Comparison of ENCODE assay signal across 23 cellular contexts in the genomic region with DNA sequence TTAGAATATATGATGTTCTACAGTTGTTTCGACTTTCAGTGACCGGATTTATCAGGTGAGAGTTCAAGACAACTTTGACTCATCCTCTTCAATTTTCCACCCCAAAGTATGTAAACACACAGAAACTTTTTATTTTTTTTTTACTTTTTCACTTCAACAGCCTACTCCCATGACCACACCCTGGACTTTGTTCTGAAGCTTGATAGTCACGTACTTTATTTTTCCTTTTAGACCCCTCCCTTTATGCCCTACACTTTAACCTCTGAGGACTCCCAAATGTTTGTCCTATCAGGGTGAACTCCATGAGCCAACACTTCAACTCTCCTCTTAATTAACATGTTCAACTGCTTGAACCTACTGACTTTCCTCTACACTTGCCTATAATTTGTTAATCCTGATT. TPM values are rescaled to one million over a fixed set of nuclear protein-coding genes. Genes with fewer than 3 reads are reported as not detected.
A peak's percentile ranks its signal among the peaks of the same experiment; 100 is the strongest.
DNase-seq lines count a peak whose midpoint lies in the region; ATAC-seq, FAIRE-seq and TF ChIP-seq lines count a peak whose summit lies in the region.
"Had no signal": no experiment of that assay in that cellular context is flagged by ENCODE, and none has a peak within 500 bp of the region (broad histone marks: within the 10 kb centered on the region; RNA-seq: fewer than 3 reads in every experiment).

No MANE protein-coding gene starts in this region.

- peaks cover 0 to 6% (median 0%) of the 10 kb centered on the region in 3 experiments for H3K36me3 ChIP-seq in naive thymus-derived CD4-positive, alpha-beta T cell (ENCODE audit: control insufficient read depth in 2 of 3, insufficient read depth in 3 of 3, low read length in 3 of 3)
- H3K36me3 ChIP-seq: BE2C had no signal

- H3K4me1 ChIP-seq in A549: peaks cover 23% of the 10 kb centered on the region
- H3K4me1 ChIP-seq in naive thymus-derived CD4-positive, alpha-beta T cell (ENCODE audit: control insufficient read depth in 2 of 2, insufficient read depth in 2 of 2, low read length in 2 of 2): peaks cover 12 to 18% of the 10 kb centered on the region in 2 donors
- H3K4me1 ChIP-seq: BE2C had no signal

- POLR2A ChIA-PET in A549 (lab: Yijun Ruan, JAX) (no interaction called here), WTC11 (lab: Charles Lee) (no interaction called here)
- POLR2A ChIA-PET in naive thymus-derived CD4-positive, alpha-beta T cell (lab: Charles Lee): no interaction called here

- TF ChIP-seq POLR2A in A549 (IDR thresholded peaks at IDR 0.05; ENCODE audit: low read length): no peak

- no peak for DNase-seq in T-helper 2 cell treated with Interferon-gamma antibody and Interleukin-4, amounts not matched to agents 5 μg/mL and 100 μg/mL, for 36 hours (ENCODE audit: low spot score)
- DNase-seq in T-helper 2 cell (no peak), A549 (ENCODE audit: low read depth in 1 of 2, low spot score in 1 of 2) (peak in 1 of 2 experiments; percentile 5), WTC11 (ENCODE audit: low spot score) (no peak), EL (no peak)
- DNase-seq in naive thymus-derived CD4-positive, alpha-beta T cell: no peak
- DNase-seq: 8988T; BE2C; CD4-positive, CD25-positive, alpha-beta regulatory T cell; DMS79; KG1; MV-4-11; NCI-H1417; NCI-H1930; NCI-H226; NCI-H524; NCI-H82; RPMI8226; SHP77 treated with DMSO at 0.1 percent for 48 hours had no signal

- H3K9me3 ChIP-seq in A549: no peaks in the 10 kb centered on the region
- no peaks in the 10 kb centered on the region for H3K9me3 ChIP-seq in naive thymus-derived CD4-positive, alpha-beta T cell (ENCODE audit: control insufficient read depth in 2 of 3, low read length in 3 of 3)
- H3K9me3 ChIP-seq: BE2C had no signal

- H3K4me1 Mint-ChIP-seq in T-helper 2 cell treated with Interferon-gamma antibody and Interleukin-4, amounts not matched to agents 5 μg/mL and 100 μg/mL, for 36 hours (ENCODE audit: low read depth): peaks cover 35% of the 10 kb centered on the region
- peaks cover 27% of the 10 kb centered on the region for H3K4me1 Mint-ChIP-seq in WTC11
- H3K4me1 Mint-ChIP-seq in naive thymus-derived CD4-positive, alpha-beta T cell: peaks cover 19 to 48% (median 40%) of the 10 kb centered on the region in 7 donors

- H3K27me3 ChIP-seq in naive thymus-derived CD4-positive, alpha-beta T cell (ENCODE audit: control insufficient read depth in 2 of 2, insufficient read depth in 2 of 2, low read length in 2 of 2): no peaks in the 10 kb centered on the region
- H3K27me3 ChIP-seq: BE2C had no signal

- CTCF ChIA-PET in A549 (lab: Yijun Ruan, JAX) (no interaction called here), WTC11 (lab: Charles Lee) (no interaction called here)
- CTCF ChIA-PET in naive thymus-derived CD4-positive, alpha-beta T cell (lab: Charles Lee): interaction anchor here (0.7 kb wide), 1 partner anchor 136 kb away, joined by 3 read pairs; no protein-coding TSS in a partner anchor

- peak overlapping the region; percentile 35; the same call in 2 of the 3 replicates for H3K4me2 ChIP-seq in A549

- H3K27ac ChIP-seq in A549: no peak overlapping the region
- no peak overlapping the region for H3K27ac ChIP-seq in naive thymus-derived CD4-positive, alpha-beta T cell (ENCODE audit: low read depth, low read length)

- no peak for TF ChIP-seq RAD21 in A549 (conservative IDR thresholded peaks at IDR 0.05 in 1 of 2, IDR thresholded peaks at IDR 0.05 in 1 of 2)

- ATAC-seq in A549 (no peak), WTC11 (no peak), HG03565 (IDR thresholded peaks at IDR 0.05; ENCODE audit: unreplicated experiment) (no peak), HG03457 (IDR thresholded peaks at IDR 0.05; ENCODE audit: unreplicated experiment) (no peak)
- ATAC-seq in naive thymus-derived CD4-positive, alpha-beta T cell: no peak

- 34% methylated on average over 3 of the region's 3 CpGs for WGBS in A549 (ENCODE audit: missing lambda C conversion rate)

- H3K27ac Mint-ChIP-seq in T-helper 2 cell treated with Interferon-gamma antibody and Interleukin-4, amounts not matched to agents 5 μg/mL and 100 μg/mL, for 36 hours: peak overlapping the region; percentile 45
- H3K27ac Mint-ChIP-seq in WTC11: peak overlapping the region; percentile 6; the same call in 1 of the 2 replicates
- peak overlapping the region in 6 of 9 donors; percentile 3 to 99 (median 56) for H3K27ac Mint-ChIP-seq in naive thymus-derived CD4-positive, alpha-beta T cell

- H3K9me3 Mint-ChIP-seq in T-helper 2 cell treated with Interferon-gamma antibody and Interleukin-4, amounts not matched to agents 5 μg/mL and 100 μg/mL, for 36 hours: peaks cover 15% of the 10 kb centered on the region
- H3K9me3 Mint-ChIP-seq in WTC11: no peaks in the 10 kb centered on the region
- peaks cover 0 to 14% (median 0%) of the 10 kb centered on the region in 11 donors for H3K9me3 Mint-ChIP-seq in naive thymus-derived CD4-positive, alpha-beta T cell
- H3K9me3 Mint-ChIP-seq: CD4-positive, CD25-positive, alpha-beta regulatory T cell had no signal

- H3K36me3 Mint-ChIP-seq in T-helper 2 cell treated with Interferon-gamma antibody and Interleukin-4, amounts not matched to agents 5 μg/mL and 100 μg/mL, for 36 hours (ENCODE audit: low read depth): peaks cover 29% of the 10 kb centered on the region
- H3K36me3 Mint-ChIP-seq in WTC11: no peaks in the 10 kb centered on the region
- H3K36me3 Mint-ChIP-seq in naive thymus-derived CD4-positive, alpha-beta T cell: peaks cover 0 to 57% (median 10%) of the 10 kb centered on the region in 5 donors

- no peak for TF ChIP-seq CTCF in A549 (IDR thresholded peaks at IDR 0.05)
- no peak for TF ChIP-seq CTCF in WTC11 (IDR thresholded peaks at IDR 0.05)

- no peak for TF ChIP-seq EP300 in A549 (IDR thresholded peaks at IDR 0.05)

- no peak overlapping the region for H3K4me3 Mint-ChIP-seq in T-helper 2 cell treated with Interferon-gamma antibody and Interleukin-4, amounts not matched to agents 5 μg/mL and 100 μg/mL, for 36 hours
- H3K4me3 Mint-ChIP-seq in WTC11: no peak overlapping the region
- H3K4me3 Mint-ChIP-seq in naive thymus-derived CD4-positive, alpha-beta T cell: peak overlapping the region in 4 of 10 donors; percentile 5 to 21 (median 12)

- intact Hi-C loops in naive thymus-derived CD4-positive, alpha-beta T cell (cut with micrococcal nuclease): no loop called here

- peaks cover 6% of the 10 kb centered on the region for H3K27me3 Mint-ChIP-seq in T-helper 2 cell treated with Interferon-gamma antibody and Interleukin-4, amounts not matched to agents 5 μg/mL and 100 μg/mL, for 36 hours (ENCODE audit: low read depth)
- H3K27me3 Mint-ChIP-seq in WTC11 (ENCODE audit: low read depth): no peaks in the 10 kb centered on the region
- no peaks in the 10 kb centered on the region for H3K27me3 Mint-ChIP-seq in naive thymus-derived CD4-positive, alpha-beta T cell

- FAIRE-seq in A549 (lab: Jason Lieb, UNC): no peak
- FAIRE-seq: H54 had no signal

- no peak overlapping the region for H3K4me3 ChIP-seq in A549
- no peak overlapping the region for H3K4me3 ChIP-seq in naive thymus-derived CD4-positive, alpha-beta T cell (ENCODE audit: low read length)

TF ChIP-seq in A549, 52 proteins besides CTCF, POLR2A, EP300 and RAD21 (continues in another document):
- TF ChIP-seq MAZ (IDR thresholded peaks at IDR 0.05; ENCODE audit: borderline replicate concordance, low read depth, low read length) (no peak), KDM5A (IDR thresholded peaks at IDR 0.05) (no peak), TP53 (CRISPR knock-in tag; IDR thresholded peaks at IDR 0.05) (no peak), CEBPB (IDR thresholded peaks at IDR 0.05) (no peak), MYC (IDR thresholded peaks at IDR 0.05; ENCODE audit: borderline replicate concordance, low read length) (no peak), CBX2 (IDR thresholded peaks at IDR 0.05; ENCODE audit: borderline replicate concordance, low read depth) (no peak), RNF2 (IDR thresholded peaks at IDR 0.05; ENCODE audit: borderline replicate concordance, low read depth) (no peak)
- TF ChIP-seq, protein P1, sequence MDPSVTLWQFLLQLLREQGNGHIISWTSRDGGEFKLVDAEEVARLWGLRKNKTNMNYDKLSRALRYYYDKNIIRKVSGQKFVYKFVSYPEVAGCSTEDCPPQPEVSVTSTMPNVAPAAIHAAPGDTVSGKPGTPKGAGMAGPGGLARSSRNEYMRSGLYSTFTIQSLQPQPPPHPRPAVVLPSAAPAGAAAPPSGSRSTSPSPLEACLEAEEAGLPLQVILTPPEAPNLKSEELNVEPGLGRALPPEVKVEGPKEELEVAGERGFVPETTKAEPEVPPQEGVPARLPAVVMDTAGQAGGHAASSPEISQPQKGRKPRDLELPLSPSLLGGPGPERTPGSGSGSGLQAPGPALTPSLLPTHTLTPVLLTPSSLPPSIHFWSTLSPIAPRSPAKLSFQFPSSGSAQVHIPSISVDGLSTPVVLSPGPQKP (IDR thresholded peaks at IDR 0.05; ENCODE audit: low read depth, low read length): no peak

TF ChIP-seq in WTC11, 78 proteins besides CTCF, POLR2A, EP300 and RAD21 (continues in another document):
- TF ChIP-seq, protein P2, sequence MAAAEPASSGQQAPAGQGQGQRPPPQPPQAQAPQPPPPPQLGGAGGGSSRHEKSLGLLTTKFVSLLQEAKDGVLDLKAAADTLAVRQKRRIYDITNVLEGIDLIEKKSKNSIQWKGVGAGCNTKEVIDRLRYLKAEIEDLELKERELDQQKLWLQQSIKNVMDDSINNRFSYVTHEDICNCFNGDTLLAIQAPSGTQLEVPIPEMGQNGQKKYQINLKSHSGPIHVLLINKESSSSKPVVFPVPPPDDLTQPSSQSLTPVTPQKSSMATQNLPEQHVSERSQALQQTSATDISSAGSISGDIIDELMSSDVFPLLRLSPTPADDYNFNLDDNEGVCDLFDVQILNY (CRISPR knock-in tag; IDR thresholded peaks at IDR 0.05): no peak

RNA-seq across cellular contexts. Expression of a gene that starts 2.5 kb away (rescaled TPM):
- polyA plus RNA-seq in A549 (2011; rRNA removed): 4.4 and 5.0 TPM in 2 replicates
- polyA plus RNA-seq in A549 (2012; cell fraction: cytosol; rRNA removed): 0.51 and 0.77 TPM in 2 replicates
- 1.0 and 1.8 TPM in 2 replicates for polyA plus RNA-seq in A549 (2012; cell fraction: nucleus; rRNA removed)
- polyA plus RNA-seq in A549 (2017; fragmentation: RNase III; extraction: RNeasy Plus Mini Kit Qiagen cat#74134 plus additional on column Dnase treatment): 1.3 to 1.9 TPM (median 1.6 TPM) in 3 replicates
- 2.1 and 2.2 TPM in 2 replicates for polyA minus RNA-seq in A549 (2011; rRNA and poly(A)+ RNA removed)
- total RNA-seq in WTC11 (2021): 2.7 to 4.6 TPM (median 4.1 TPM) in 3 replicates
- total RNA-seq in naive thymus-derived CD4-positive, alpha-beta T cell: 100 to 1,000 TPM in 1 of 5 experiments, 10 to 100 TPM in 4; 15.8 to 121 (median 29.0) TPM
- 10 to 100 TPM; 19.0 to 35.6 TPM for polyA plus RNA-seq in naive thymus-derived CD4-positive, alpha-beta T cell
- total RNA-seq: G401 had no signal
